10 cellular contexts compared by ENCODE assay signal in genomic region chr2:19360881-19361321, GRCh38. TPM values are rescaled to one million over a fixed set of nuclear protein-coding genes. Genes with fewer than 3 reads are reported as not detected.
A peak's percentile ranks its signal among the peaks of the same experiment; 100 is the strongest.
DNase-seq lines count a peak whose midpoint lies in the region; ATAC-seq and TF ChIP-seq lines count a peak whose summit lies in the region.
"Had no signal": no experiment of that assay in that cellular context is flagged by ENCODE, and none has a peak within 500 bp of the region (broad histone marks: within the 10 kb centered on the region; RNA-seq: fewer than 3 reads in every experiment).

No MANE protein-coding gene starts in this region.

- no peak for ATAC-seq in lower lobe of right lung

- 49 to 80% (median 55%) methylated on average over 17 to 18 of the region's 18 CpGs for WGBS in stomach, 5 donors

- intact Hi-C loops in breast epithelium (cut with DNase I; ENCODE audit: low total_unique reads) (no loop called here), lower lobe of right lung (cut with DNase I) (loop anchor here (10.0 kb wide), 1 partner anchor 616 kb away; no protein-coding TSS in a partner anchor), stomach (cut with DNase I; ENCODE audit: low total_unique reads) (loop anchor here (10.0 kb wide), 1 partner anchor 836 kb away; no protein-coding TSS in a partner anchor), vagina (cut with DNase I) (loop anchor here (2.0 to 10.0 kb wide), 3 partner anchors 608 to 974 kb away; no protein-coding TSS in a partner anchor)

- TF ChIP-seq CTCF in breast epithelium (IDR thresholded peaks at IDR 0.05) (no peak), lower lobe of right lung (IDR thresholded peaks at IDR 0.05) (no peak), stomach (IDR thresholded peaks at IDR 0.05) (no peak), vagina (IDR thresholded peaks at IDR 0.05) (no peak)

- no peak for TF ChIP-seq POLR2A in breast epithelium (IDR thresholded peaks at IDR 0.05)
- no peak for TF ChIP-seq POLR2A in stomach (IDR thresholded peaks at IDR 0.05)
- TF ChIP-seq POLR2A in vagina (IDR thresholded peaks at IDR 0.05): no peak

- peak overlapping the region in 1 of 2 donors; percentile 53 for H3K27ac ChIP-seq in breast epithelium
- no peak overlapping the region for H3K27ac ChIP-seq in lower lobe of right lung
- H3K27ac ChIP-seq in stomach: peak overlapping the region in 2 of 5 donors; percentile 6 to 67
- H3K27ac ChIP-seq in vagina: no peak overlapping the region

- peak; percentile 29 for DNase-seq in activated T-cell treated with anti-CD3 and anti-CD28 coated beads, Interleukin-2, amount 50 U/mL, for 1 hour
- DNase-seq in activated T-cell treated with anti-CD3 and anti-CD28 coated beads for 4 hours: no peak
- no peak for DNase-seq in breast epithelium (ENCODE audit: low spot score in 2 of 2)
- no peak for DNase-seq in lower lobe of right lung
- DNase-seq in stomach: no peak
- DNase-seq in vagina (ENCODE audit: extremely low spot score in 2 of 2): no peak
- DNase-seq in NCI-H2107 (lab: John Stamatoyannopoulos, UW): no peak
- no peak for DNase-seq in globus pallidus (ENCODE audit: low spot score)
- DNase-seq: cortex of kidney; stimulated activated CD4-positive, alpha-beta T cell treated with anti-CD3 and anti-CD28 coated beads, Interleukin-1b, Interleukin-23, amount 100 ng/mL, for 48 hours had no signal

- H3K36me3 ChIP-seq in breast epithelium: no peaks in the 10 kb centered on the region
- no peaks in the 10 kb centered on the region for H3K36me3 ChIP-seq in lower lobe of right lung
- no peaks in the 10 kb centered on the region for H3K36me3 ChIP-seq in stomach
- no peaks in the 10 kb centered on the region for H3K36me3 ChIP-seq in vagina

- H3K27me3 ChIP-seq in breast epithelium (peaks cover 0 to 28% of the 10 kb centered on the region in 2 donors), lower lobe of right lung (ENCODE audit: low read depth) (peaks cover 58% of the 10 kb centered on the region), stomach (peaks cover 0 to 81% (median 52%) of the 10 kb centered on the region in 3 donors), vagina (no peaks in the 10 kb centered on the region)

- H3K9me3 ChIP-seq in breast epithelium: no peaks in the 10 kb centered on the region
- H3K9me3 ChIP-seq in lower lobe of right lung: no peaks in the 10 kb centered on the region
- H3K9me3 ChIP-seq in stomach: no peaks in the 10 kb centered on the region
- no peaks in the 10 kb centered on the region for H3K9me3 ChIP-seq in vagina

- H3K4me1 ChIP-seq in breast epithelium (no peaks in the 10 kb centered on the region), lower lobe of right lung (peaks cover 36% of the 10 kb centered on the region), stomach (peaks cover 33 to 67% (median 57%) of the 10 kb centered on the region in 4 donors), vagina (peaks cover 22% of the 10 kb centered on the region)

- H3K4me3 ChIP-seq in breast epithelium (peak overlapping the region in 2 of 3 donors; percentile 46 to 71), lower lobe of right lung (peak overlapping the region; percentile 71), stomach (peak overlapping the region; percentile 49 to 60 (median 56)), vagina (peak overlapping the region in 1 of 2 donors; percentile 67)

- no peak for TF ChIP-seq EP300 in stomach (IDR thresholded peaks at IDR 0.05)

RNA-seq across cellular contexts. Expression of gene OSR1, which starts 2.5 kb away (rescaled TPM):
- 10 to 100 TPM; 18.7 to 40.0 (median 34.1) TPM for total RNA-seq in breast epithelium
- 15.5 TPM for total RNA-seq in lower lobe of right lung
- total RNA-seq in stomach: 10 to 100 TPM in 2 of 5 donors, 1 to 10 TPM in 3; 1.2 to 39.4 (median 6.2) TPM
- 1 to 10 TPM; 3.6 to 7.0 (median 5.5) TPM for polyA plus RNA-seq in stomach
- 5.9 TPM for total RNA-seq in vagina
